Comparison of ENCODE assay signal across 8 cellular contexts in genomic region chr16:66549284-66550131, GRCh38. TPM values are rescaled to one million over a fixed set of nuclear protein-coding genes. Genes with fewer than 3 reads are reported as not detected.
DNase-seq lines count a peak whose midpoint lies in the region; ATAC-seq lines count a peak whose summit lies in the region.

Gene TK2 (minus strand): TSS chr16:66550122. CDS start chr16:66550061, 61 bp downstream.

- peak; percentile 74 for DNase-seq in NCI-H82 (lab: John Stamatoyannopoulos, UW)
- no peak for DNase-seq in NCI-H82 treated with DMSO at 0.1 percent for 48 hours (lab: John Stamatoyannopoulos, UW; ENCODE audit: unreplicated experiment)
- DNase-seq in NCI-H1092 treated with DMSO at 0.1 percent for 48 hours (lab: John Stamatoyannopoulos, UW): peak; percentile 73
- DNase-seq in activated CD4-positive, alpha-beta T cell treated with anti-CD3 and anti-CD28 coated beads, Interleukin-2, amount 50 U/mL, for 48 hours: peak; percentile 74 to 79
- DNase-seq in dermis microvascular lymphatic vessel endothelial cell (ENCODE audit: low read depth in 2 of 2): peak; percentile 40 to 63
- peak; percentile 76 for DNase-seq in left lobe of liver (ENCODE audit: low spot score)
- peak in 3 of 4 experiments; percentile 38 to 74 (median 57) for DNase-seq in stimulated activated CD4-positive, alpha-beta T cell treated with anti-CD3 and anti-CD28 coated beads, Interleukin-1b, Interleukin-23, amount 100 ng/mL, for 24 hours (ENCODE audit: low read depth in 4 of 4, low spot score in 1 of 4)

- ATAC-seq in left lobe of liver (peak; percentile 71), GM21576 (IDR thresholded peaks at IDR 0.05; ENCODE audit: unreplicated experiment) (no peak)

RNA-seq across cellular contexts. Expression of gene TK2, which starts in this region (rescaled TPM):
- 25.7 and 35.4 TPM in 2 replicates for total RNA-seq in dermis microvascular lymphatic vessel endothelial cell
- total RNA-seq in left lobe of liver: 39.0 TPM
